Comparison of ENCODE assay signal across 1 cellular context in genomic region chr10:32445740-32446615, GRCh38.
TF ChIP-seq lines count a peak whose summit lies in the region.

Gene CCDC7 (plus strand): TSS chr10:32446140. CDS start chr10:32451643, 5,503 bp downstream.

TF ChIP-seq in GM12878, 131 proteins besides CTCF, POLR2A, EP300 and RAD21 (continued from another document):
- TF ChIP-seq IRF5 (IDR thresholded peaks at IDR 0.05; ENCODE audit: borderline replicate concordance) (no peak), ZSCAN29 (IDR thresholded peaks at IDR 0.05) (peak; percentile 75; the same call in 1 of the 2 replicates), RAD51 (IDR thresholded peaks at IDR 0.05) (no peak), RCOR1 (conservative IDR thresholded peaks at IDR 0.05; ENCODE audit: low read depth, low read length) (no peak), GATAD2B (conservative IDR thresholded peaks at IDR 0.05; ENCODE audit: low read depth) (peak; percentile 79; the same call in 1 of the 2 replicates), ZNF24 (IDR thresholded peaks at IDR 0.05) (peak; percentile 76)
- TF ChIP-seq, protein P1, sequence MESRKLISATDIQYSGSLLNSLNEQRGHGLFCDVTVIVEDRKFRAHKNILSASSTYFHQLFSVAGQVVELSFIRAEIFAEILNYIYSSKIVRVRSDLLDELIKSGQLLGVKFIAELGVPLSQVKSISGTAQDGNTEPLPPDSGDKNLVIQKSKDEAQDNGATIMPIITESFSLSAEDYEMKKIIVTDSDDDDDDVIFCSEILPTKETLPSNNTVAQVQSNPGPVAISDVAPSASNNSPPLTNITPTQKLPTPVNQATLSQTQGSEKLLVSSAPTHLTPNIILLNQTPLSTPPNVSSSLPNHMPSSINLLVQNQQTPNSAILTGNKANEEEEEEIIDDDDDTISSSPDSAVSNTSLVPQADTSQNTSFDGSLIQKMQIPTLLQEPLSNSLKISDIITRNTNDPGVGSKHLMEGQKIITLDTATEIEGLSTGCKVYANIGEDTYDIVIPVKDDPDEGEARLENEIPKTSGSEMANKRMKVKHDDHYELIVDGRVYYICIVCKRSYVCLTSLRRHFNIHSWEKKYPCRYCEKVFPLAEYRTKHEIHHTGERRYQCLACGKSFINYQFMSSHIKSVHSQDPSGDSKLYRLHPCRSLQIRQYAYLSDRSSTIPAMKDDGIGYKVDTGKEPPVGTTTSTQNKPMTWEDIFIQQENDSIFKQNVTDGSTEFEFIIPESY (IDR thresholded peaks at IDR 0.05): no peak
